Comparison of ENCODE assay signal across 10 cellular contexts in genomic region chr9:133023117-133023890, GRCh38. TPM values are rescaled to one million over a fixed set of nuclear protein-coding genes. Genes with fewer than 3 reads are reported as not detected.
DNase-seq lines count a peak whose midpoint lies in the region; ATAC-seq and TF ChIP-seq lines count a peak whose summit lies in the region.
"Had no signal": no experiment of that assay in that cellular context is flagged by ENCODE, and none has a peak within 500 bp of the region (broad histone marks: within the 10 kb centered on the region; RNA-seq: fewer than 3 reads in every experiment).

No MANE protein-coding gene starts in this region.

- no peaks in the 10 kb centered on the region for H3K9me2 ChIP-seq in OCI-LY1 (ENCODE audit: low read depth, low read length)

- no peak for TF ChIP-seq CTCF in OCI-LY1 (IDR thresholded peaks at IDR 0.05; ENCODE audit: low read length)
- TF ChIP-seq CTCF in glutamatergic neuron (IDR thresholded peaks at IDR 0.05; ENCODE audit: partially characterized antibody, unreplicated experiment) = no peak

- H3K9ac ChIP-seq in OCI-LY1 (ENCODE audit: low read length) = peak overlapping the region; percentile 11; the same call in 1 of the 2 replicates

- H3K4me3 ChIP-seq in OCI-LY1 (ENCODE audit: low read depth, low read length, poor library complexity, severe bottlenecking) = peak overlapping the region; percentile 43

- ATAC-seq in GM21825 (IDR thresholded peaks at IDR 0.05; ENCODE audit: unreplicated experiment) = no peak

- no peaks in the 10 kb centered on the region for H3K79me2 ChIP-seq in OCI-LY1 (ENCODE audit: insufficient read depth, low read length)

- H3K4me1 Mint-ChIP-seq in glutamatergic neuron (ENCODE audit: low read depth, unreplicated experiment) = no peaks in the 10 kb centered on the region

- no peak overlapping the region for H3K27ac Mint-ChIP-seq in glutamatergic neuron (ENCODE audit: unreplicated experiment)

- H3K4me2 ChIP-seq in OCI-LY1 (ENCODE audit: low read length) = peak overlapping the region; percentile 50

- H3K4me3 Mint-ChIP-seq in glutamatergic neuron (ENCODE audit: unreplicated experiment) = no peak overlapping the region
- H3K4me3 Mint-ChIP-seq: activated T-cell treated with anti-CD3 and anti-CD28 coated beads, Interleukin-2, amount 50 U/mL, for 4 hours had no signal

- peak overlapping the region; percentile 16; the same call in 1 of the 2 replicates for H2AFZ ChIP-seq in OCI-LY1 (ENCODE audit: low read length)

- no peaks in the 10 kb centered on the region for H3K27me3 ChIP-seq in OCI-LY1 (ENCODE audit: insufficient read depth, low read length)

- DNase-seq in NCI-H82 (lab: John Stamatoyannopoulos, UW) = peak; percentile 40
- DNase-seq in NCI-H82 treated with DMSO at 0.1 percent for 48 hours (lab: John Stamatoyannopoulos, UW; ENCODE audit: unreplicated experiment) = no peak
- DNase-seq in activated naive CD4-positive, alpha-beta T cell treated with anti-CD3 and anti-CD28 coated beads, Interleukin-2, amount 50 U/mL, for 16 hours = peak; percentile 30
- peak; percentile 44 to 51 for DNase-seq in stimulated activated CD8-positive, alpha-beta memory T cell treated with anti-CD3 and anti-CD28 coated beads, Interleukin-2, amount 100 ng/mL, for 48 hours (ENCODE audit: low read depth in 2 of 2)
- DNase-seq in glutamatergic neuron = no peak
- no peak for DNase-seq in NCI-H345 treated with DMSO at 0.1 percent for 48 hours (lab: John Stamatoyannopoulos, UW; ENCODE audit: unreplicated experiment)
- DNase-seq: activated T-cell treated with anti-CD3 and anti-CD28 coated beads, Interleukin-2, amount 50 U/mL, for 4 hours had no signal

- peaks cover 3% of the 10 kb centered on the region for H3K27me3 Mint-ChIP-seq in glutamatergic neuron (ENCODE audit: unreplicated experiment)

- no peaks in the 10 kb centered on the region for H3F3A ChIP-seq in OCI-LY1 (ENCODE audit: insufficient read depth, low read length)

- no peaks in the 10 kb centered on the region for H3K9me3 ChIP-seq in OCI-LY1 (ENCODE audit: low read length)

- peaks cover 12% of the 10 kb centered on the region for H3K4me1 ChIP-seq in OCI-LY1 (ENCODE audit: insufficient read depth, low read length, severe bottlenecking)

- H3K9me3 Mint-ChIP-seq in glutamatergic neuron (ENCODE audit: unreplicated experiment) = no peaks in the 10 kb centered on the region
- H3K9me3 Mint-ChIP-seq: activated T-cell treated with anti-CD3 and anti-CD28 coated beads, Interleukin-2, amount 50 U/mL, for 4 hours had no signal

- no peaks in the 10 kb centered on the region for H3K36me3 Mint-ChIP-seq in glutamatergic neuron (ENCODE audit: unreplicated experiment)

- H3K27ac ChIP-seq in OCI-LY1 (ENCODE audit: low read depth, low read length, poor library complexity, severe bottlenecking) = no peak overlapping the region
- H3K27ac ChIP-seq: epithelial cell of prostate had no signal

- no peaks in the 10 kb centered on the region for H3K36me3 ChIP-seq in OCI-LY1 (ENCODE audit: insufficient read depth, low read length)

- H4K20me1 ChIP-seq in OCI-LY1 (ENCODE audit: insufficient read depth, low read length) = no peaks in the 10 kb centered on the region

RNA-seq across cellular contexts. Expression of gene GTF3C5, which starts 7.5 kb away (rescaled TPM):
- total RNA-seq in glutamatergic neuron (ENCODE audit: unreplicated experiment) = 95.2 TPM

RNA-seq across cellular contexts. Expression of gene CEL, which starts 38.5 kb away (rescaled TPM):
- 3.8 TPM for total RNA-seq in glutamatergic neuron (ENCODE audit: unreplicated experiment)

RNA-seq across cellular contexts. Expression of gene GFI1B, which starts 44.8 kb away (rescaled TPM):
- total RNA-seq in glutamatergic neuron (ENCODE audit: unreplicated experiment) = not detected

Comparison
In these comparisons a context has a peak if more than half of its experiments do, and no peak if none do; other contexts are left out.
1. DNase-seq: peak in NCI-H82 (single experiment), activated naive CD4-positive, alpha-beta T cell treated with anti-CD3 and anti-CD28 coated beads, Interleukin-2, amount 50 U/mL, for 16 hours (single experiment) and stimulated activated CD8-positive, alpha-beta memory T cell treated with anti-CD3 and anti-CD28 coated beads, Interleukin-2, amount 100 ng/mL, for 48 hours (2 of 2); none in NCI-H82 treated with DMSO at 0.1 percent for 48 hours (single experiment), glutamatergic neuron (single experiment) and NCI-H345 treated with DMSO at 0.1 percent for 48 hours (single experiment).